24 cellular contexts compared by ENCODE assay signal in the genomic region with DNA sequence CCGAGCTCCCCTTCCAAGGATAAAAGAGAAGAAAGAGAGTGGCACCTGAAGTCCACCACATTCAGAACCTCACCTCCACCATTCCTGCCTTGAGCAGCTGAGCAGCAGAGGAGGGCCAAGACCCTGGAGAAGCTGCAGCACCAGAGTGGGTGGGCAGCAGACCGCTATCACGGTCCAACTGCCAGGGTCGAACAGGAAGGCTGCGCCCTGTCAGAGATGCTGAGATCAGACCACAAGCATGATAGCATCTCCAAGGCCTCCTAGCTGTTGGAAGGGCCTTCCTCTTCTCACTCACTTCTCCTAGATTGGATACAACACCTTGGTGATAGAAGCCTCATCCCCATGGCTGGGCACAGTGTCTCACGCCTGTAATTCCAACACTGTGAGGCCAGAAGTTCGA.
"Had no signal": no experiment of that assay in that cellular context is flagged by ENCODE, and none has a peak within 500 bp of the region (broad histone marks: within the 10 kb centered on the region; RNA-seq: fewer than 3 reads in every experiment).

No MANE protein-coding gene starts in this region.

- ATAC-seq: activated CD4-positive, alpha-beta T cell treated with anti-CD3 and anti-CD28 coated beads for 36 hours; activated T-cell treated with anti-CD3 and anti-CD28 coated beads, Interleukin-2, amount 50 U/mL, for 72 hours; Panc1; Right ventricle myocardium inferior had no signal

- H3K27ac Mint-ChIP-seq: activated CD4-positive, alpha-beta memory T cell treated with anti-CD3 and anti-CD28 coated beads, Interleukin-2, amount 10 ng/mL, durations not matched to agents 7 days and 5 days; activated CD4-positive, alpha-beta T cell treated with anti-CD3 and anti-CD28 coated beads for 36 hours; activated naive CD4-positive, alpha-beta T cell treated with anti-CD3 and anti-CD28 coated beads, Interleukin-2, amount 10 ng/mL, durations not matched to agents 7 days and 5 days; activated naive CD8-positive, alpha-beta T cell treated with anti-CD3 and anti-CD28 coated beads for 36 hours; activated T-cell treated with anti-CD3 and anti-CD28 coated beads, Interleukin-2, amount 50 U/mL, for 72 hours; activated T-helper 2 cell treated with anti-CD3 and anti-CD28 coated beads, Interferon-gamma antibody, Interleukin-2, Interleukin-4, amounts not matched to agents 10 μg/mL and 5 μg/mL and 100 μg/mL, durations not matched to agents 14 hours and 24 hours and 36 hours had no signal

- H3K9me3 Mint-ChIP-seq: activated CD4-positive, alpha-beta memory T cell treated with anti-CD3 and anti-CD28 coated beads, Interleukin-2, amount 10 ng/mL, durations not matched to agents 7 days and 5 days; activated naive CD4-positive, alpha-beta T cell treated with anti-CD3 and anti-CD28 coated beads, Interleukin-2, amount 10 ng/mL, durations not matched to agents 7 days and 5 days; activated naive CD8-positive, alpha-beta T cell treated with anti-CD3 and anti-CD28 coated beads for 36 hours; activated T-cell treated with anti-CD3 and anti-CD28 coated beads, Interleukin-2, amount 50 U/mL, for 72 hours; activated T-helper 2 cell treated with anti-CD3 and anti-CD28 coated beads, Interferon-gamma antibody, Interleukin-2, Interleukin-4, amounts not matched to agents 10 μg/mL and 5 μg/mL and 100 μg/mL, durations not matched to agents 14 hours and 24 hours and 36 hours had no signal

- H3K4me1 Mint-ChIP-seq: activated CD4-positive, alpha-beta T cell treated with anti-CD3 and anti-CD28 coated beads for 36 hours; activated naive CD8-positive, alpha-beta T cell treated with anti-CD3 and anti-CD28 coated beads for 36 hours had no signal

- H3K4me3 Mint-ChIP-seq: activated CD4-positive, alpha-beta memory T cell treated with anti-CD3 and anti-CD28 coated beads, Interleukin-2, amount 10 ng/mL, durations not matched to agents 7 days and 5 days; activated CD4-positive, alpha-beta T cell treated with anti-CD3 and anti-CD28 coated beads for 36 hours; activated naive CD4-positive, alpha-beta T cell treated with anti-CD3 and anti-CD28 coated beads, Interleukin-2, amount 10 ng/mL, durations not matched to agents 7 days and 5 days; activated naive CD8-positive, alpha-beta T cell treated with anti-CD3 and anti-CD28 coated beads for 36 hours; activated T-cell treated with anti-CD3 and anti-CD28 coated beads, Interleukin-2, amount 50 U/mL, for 72 hours had no signal

- H3K36me3 Mint-ChIP-seq: activated naive CD4-positive, alpha-beta T cell treated with anti-CD3 and anti-CD28 coated beads, Interleukin-2, amount 10 ng/mL, durations not matched to agents 7 days and 5 days; activated naive CD8-positive, alpha-beta T cell treated with anti-CD3 and anti-CD28 coated beads for 36 hours had no signal

- DNase-seq: activated CD4-positive, alpha-beta memory T cell treated with anti-CD3 and anti-CD28 coated beads, Interleukin-2, amount 10 ng/mL, durations not matched to agents 7 days and 5 days; activated CD4-positive, alpha-beta T cell treated with anti-CD3 and anti-CD28 coated beads for 36 hours; activated CD4-positive, alpha-beta T cell treated with anti-CD3 and anti-CD28 coated beads, Interleukin-2, amount 50 U/mL, for 1 hour; activated gamma-delta T cell treated with Interleukin-2 at 50 U/mL for 16 hours; activated naive CD4-positive, alpha-beta T cell treated with anti-CD3 and anti-CD28 coated beads, Interleukin-2, amount 10 ng/mL, durations not matched to agents 7 days and 5 days; activated naive CD8-positive, alpha-beta T cell treated with anti-CD3 and anti-CD28 coated beads for 36 hours; activated T-cell treated with anti-CD3 and anti-CD28 coated beads for 4 hours; activated T-cell treated with anti-CD3 and anti-CD28 coated beads, Interleukin-2, amount 50 U/mL, for 72 hours; anterior cingulate cortex; cerebellar nuclear complex; Karpas-422; NCI-H1105 treated with DMSO at 0.1 percent for 48 hours; NCI-H1436 treated with DMSO at 0.1 percent for 48 hours; NCI-H187; NCI-H2081; NCI-H510A treated with DMSO at 0.1 percent for 48 hours; NCI-H69; NK-92 treated with Interleukin-12 subunit alpha and Interleukin-12 subunit beta, amount 100 ng/mL, for 24 hours; OCI-M1; RPMI8226; T-helper 1 cell had no signal
